ENCODE assay signal across 1 cellular context in genomic region chr2:205461169-205461568, GRCh38.
TF ChIP-seq lines count a peak whose summit lies in the region.

No MANE protein-coding gene starts in this region.

TF ChIP-seq in IMR-90, 13 proteins besides CTCF, POLR2A, EP300 and RAD21 (continued from another document):
- TF ChIP-seq SMC3 (IDR thresholded peaks at IDR 0.05; ENCODE audit: low read depth, low read length) (no peak), FOS (IDR thresholded peaks at IDR 0.05; ENCODE audit: low read depth, low read length) (no peak), MAZ (IDR thresholded peaks at IDR 0.05; ENCODE audit: borderline replicate concordance, low read depth, low read length) (no peak), RFX5 (IDR thresholded peaks at IDR 0.05; ENCODE audit: low read depth, low read length) (no peak), CEBPB (IDR thresholded peaks at IDR 0.05; ENCODE audit: low read depth, low read length) (no peak), BHLHE40 (IDR thresholded peaks at IDR 0.05; ENCODE audit: low read depth, low read length) (no peak), MAFK (IDR thresholded peaks at IDR 0.05; ENCODE audit: low read depth, low read length) (no peak)
